ENCODE assay signal across 4 cellular contexts in genomic region chr9:115759411-115759810, GRCh38.
"Had no signal": no experiment of that assay in that cellular context is flagged by ENCODE, and none has a peak within 500 bp of the region (broad histone marks: within the 10 kb centered on the region; RNA-seq: fewer than 3 reads in every experiment).

No MANE protein-coding gene starts in this region.

- H3K4me3 ChIP-seq: GM23338 had no signal

- H2AFZ ChIP-seq: GM23338 had no signal

- H3K4me2 ChIP-seq: GM23338 had no signal

- DNase-seq: H9, HCEC 1CT, IMR-90 had no signal

- H3K9me3 Mint-ChIP-seq: GM23338, H9 had no signal

- H3K4me3 Mint-ChIP-seq: GM23338, H9 had no signal

- ATAC-seq: GM23338 had no signal

- H3K27ac Mint-ChIP-seq: GM23338, H9 had no signal
